Comparison of ENCODE assay signal across 27 cellular contexts in genomic region chr2:49812730-49813129, GRCh38.
DNase-seq lines count a peak whose midpoint lies in the region; ATAC-seq and TF ChIP-seq lines count a peak whose summit lies in the region.
"Had no signal": no experiment of that assay in that cellular context is flagged by ENCODE, and none has a peak within 500 bp of the region (broad histone marks: within the 10 kb centered on the region; RNA-seq: fewer than 3 reads in every experiment).

No MANE protein-coding gene starts in this region.

- intact Hi-C loops in heart left ventricle (cut with DNase I) = loop anchor here in 1 of 10 donors (1.0 to 5.0 kb wide), 2 partner anchors 20 to 120 kb away; no protein-coding TSS in a partner anchor
- intact Hi-C loops in right cardiac atrium (cut with DNase I) = no loop called here
- intact Hi-C loops in dorsolateral prefrontal cortex (cut with DNase I) = no loop called here

- H3K9me3 ChIP-seq in heart left ventricle (no peaks in the 10 kb centered on the region), right cardiac atrium (ENCODE audit: control insufficient read depth, low read length) (no peaks in the 10 kb centered on the region)
- H3K9me3 ChIP-seq: BE2C had no signal

- TF ChIP-seq CTCF in heart left ventricle (IDR thresholded peaks at IDR 0.05) = no peak
- no peak for TF ChIP-seq CTCF in progenitor cell of endocrine pancreas (IDR thresholded peaks at IDR 0.05; ENCODE audit: unreplicated experiment)
- TF ChIP-seq CTCF in dorsolateral prefrontal cortex (IDR thresholded peaks at IDR 0.05 in 54 of 56, conservative IDR thresholded peaks at IDR 0.05 in 2 of 56; ENCODE audit: low read depth in 1 of 56, partially characterized antibody in 56 of 56) = no peak

- H3K4me3 ChIP-seq in heart left ventricle = no peak overlapping the region
- H3K4me3 ChIP-seq in right cardiac atrium (ENCODE audit: low read length) = no peak overlapping the region
- no peak overlapping the region for H3K4me3 ChIP-seq in dorsolateral prefrontal cortex
- H3K4me3 ChIP-seq: K562, PC-9 had no signal

- H3K4me1 ChIP-seq in heart left ventricle (peaks cover 0 to 23% (median 1%) of the 10 kb centered on the region in 12 donors), right cardiac atrium (ENCODE audit: control insufficient read depth, insufficient read depth, low read length) (no peaks in the 10 kb centered on the region)
- H3K4me1 ChIP-seq: BE2C had no signal

- no peaks in the 10 kb centered on the region for H3K36me3 ChIP-seq in heart left ventricle
- H3K36me3 ChIP-seq: BE2C had no signal

- H3K36me3 Mint-ChIP-seq in activated naive CD4-positive, alpha-beta T cell treated with anti-CD3 and anti-CD28 coated beads, Interleukin-2, amount 50 U/mL, for 24 hours = no peaks in the 10 kb centered on the region
- H3K36me3 Mint-ChIP-seq in activated naive CD4-positive, alpha-beta T cell treated with anti-CD3 and anti-CD28 coated beads, Interleukin-2, amount 10 ng/mL, durations not matched to agents 7 days and 5 days = no peaks in the 10 kb centered on the region
- no peaks in the 10 kb centered on the region for H3K36me3 Mint-ChIP-seq in progenitor cell of endocrine pancreas (ENCODE audit: insufficient read depth)
- H3K36me3 Mint-ChIP-seq: CD14-positive monocyte; CD8-positive, alpha-beta memory T cell had no signal

- no peak for DNase-seq in activated naive CD4-positive, alpha-beta T cell treated with anti-CD3 and anti-CD28 coated beads, Interleukin-2, amount 10 ng/mL, durations not matched to agents 7 days and 5 days
- DNase-seq in heart left ventricle (no peak), right cardiac atrium (no peak), DMS79 treated with DMSO at 0.1 percent for 48 hours (lab: John Stamatoyannopoulos, UW) (no peak), progenitor cell of endocrine pancreas (ENCODE audit: low spot score, unreplicated experiment) (no peak), dorsolateral prefrontal cortex (no peak)
- DNase-seq: 8988T; ACHN; BE2C; CD8-positive, alpha-beta memory T cell; DMS 273 treated with DMSO at 0.1 percent for 48 hours; DMS79; GF-D8; Kasumi-1; NCI-H1105; NCI-H1436 treated with DMSO at 0.1 percent for 48 hours; NCI-H187 treated with DMSO at 0.1 percent for 48 hours; NCI-H2171 treated with DMSO at 0.1 percent for 48 hours; NCI-H446; NCI-H524 treated with DMSO at 0.1 percent for 48 hours; NCI-H774; PC-9; SHP77 treated with DMSO at 0.1 percent for 48 hours had no signal

- TF ChIP-seq POLR2A in heart left ventricle (IDR thresholded peaks at IDR 0.05) = no peak

- H3K4me3 Mint-ChIP-seq in activated naive CD4-positive, alpha-beta T cell treated with anti-CD3 and anti-CD28 coated beads, Interleukin-2, amount 50 U/mL, for 24 hours = no peak overlapping the region
- H3K4me3 Mint-ChIP-seq in activated naive CD4-positive, alpha-beta T cell treated with anti-CD3 and anti-CD28 coated beads, Interleukin-2, amount 10 ng/mL, durations not matched to agents 7 days and 5 days = no peak overlapping the region
- H3K4me3 Mint-ChIP-seq in progenitor cell of endocrine pancreas (ENCODE audit: low read depth) = no peak overlapping the region
- H3K4me3 Mint-ChIP-seq: CD14-positive monocyte; CD8-positive, alpha-beta memory T cell had no signal

- peak overlapping the region in 10 of 12 donors; percentile 7 to 87 (median 76) for H3K27ac ChIP-seq in heart left ventricle
- H3K27ac ChIP-seq in right cardiac atrium (ENCODE audit: low read length) = no peak overlapping the region
- no peak overlapping the region for H3K27ac ChIP-seq in dorsolateral prefrontal cortex
- H3K27ac ChIP-seq: PC-9 had no signal

- H3K27me3 ChIP-seq in heart left ventricle (no peaks in the 10 kb centered on the region), right cardiac atrium (ENCODE audit: control insufficient read depth, insufficient read depth) (no peaks in the 10 kb centered on the region), dorsolateral prefrontal cortex (no peaks in the 10 kb centered on the region)
- H3K27me3 ChIP-seq: BE2C had no signal

- peak overlapping the region; percentile 49 for H3K27ac Mint-ChIP-seq in activated naive CD4-positive, alpha-beta T cell treated with anti-CD3 and anti-CD28 coated beads, Interleukin-2, amount 50 U/mL, for 24 hours
- no peak overlapping the region for H3K27ac Mint-ChIP-seq in activated naive CD4-positive, alpha-beta T cell treated with anti-CD3 and anti-CD28 coated beads, Interleukin-2, amount 10 ng/mL, durations not matched to agents 7 days and 5 days
- no peak overlapping the region for H3K27ac Mint-ChIP-seq in progenitor cell of endocrine pancreas
- H3K27ac Mint-ChIP-seq: CD14-positive monocyte; CD8-positive, alpha-beta memory T cell had no signal

- CTCF ChIA-PET in activated naive CD4-positive, alpha-beta T cell treated with anti-CD3 and anti-CD28 coated beads, Interleukin-2, amount 10 ng/mL, durations not matched to agents 7 days and 5 days (lab: Charles Lee) = no interaction called here

- H3K27me3 Mint-ChIP-seq in activated naive CD4-positive, alpha-beta T cell treated with anti-CD3 and anti-CD28 coated beads, Interleukin-2, amount 50 U/mL, for 24 hours = no peaks in the 10 kb centered on the region
- no peaks in the 10 kb centered on the region for H3K27me3 Mint-ChIP-seq in activated naive CD4-positive, alpha-beta T cell treated with anti-CD3 and anti-CD28 coated beads, Interleukin-2, amount 10 ng/mL, durations not matched to agents 7 days and 5 days
- no peaks in the 10 kb centered on the region for H3K27me3 Mint-ChIP-seq in progenitor cell of endocrine pancreas
- H3K27me3 Mint-ChIP-seq: CD8-positive, alpha-beta memory T cell had no signal

- no peaks in the 10 kb centered on the region for H3K9me3 Mint-ChIP-seq in activated naive CD4-positive, alpha-beta T cell treated with anti-CD3 and anti-CD28 coated beads, Interleukin-2, amount 50 U/mL, for 24 hours
- no peaks in the 10 kb centered on the region for H3K9me3 Mint-ChIP-seq in activated naive CD4-positive, alpha-beta T cell treated with anti-CD3 and anti-CD28 coated beads, Interleukin-2, amount 10 ng/mL, durations not matched to agents 7 days and 5 days
- H3K9me3 Mint-ChIP-seq in progenitor cell of endocrine pancreas (ENCODE audit: low read depth) = no peaks in the 10 kb centered on the region

- ATAC-seq in heart left ventricle (peak; percentile 97 to 99 (median 98)), right cardiac atrium (peak; percentile 79 to 90), esophagus mucosa (no peak)
- ATAC-seq: K562 had no signal

- H3K4me1 Mint-ChIP-seq in activated naive CD4-positive, alpha-beta T cell treated with anti-CD3 and anti-CD28 coated beads, Interleukin-2, amount 50 U/mL, for 24 hours = no peaks in the 10 kb centered on the region
- H3K4me1 Mint-ChIP-seq in activated naive CD4-positive, alpha-beta T cell treated with anti-CD3 and anti-CD28 coated beads, Interleukin-2, amount 10 ng/mL, durations not matched to agents 7 days and 5 days = no peaks in the 10 kb centered on the region
- H3K4me1 Mint-ChIP-seq in progenitor cell of endocrine pancreas (ENCODE audit: low read depth) = peaks cover 17% of the 10 kb centered on the region
- H3K4me1 Mint-ChIP-seq: CD14-positive monocyte; CD8-positive, alpha-beta memory T cell had no signal

Comparison
In these comparisons a context has a peak if more than half of its experiments do, and no peak if none do; other contexts are left out.
1. H3K27ac ChIP-seq: peak in heart left ventricle (10 of 12); none in right cardiac atrium (single experiment) and dorsolateral prefrontal cortex (0 of 59).